ENCODE assay signal across 11 cellular contexts in the genomic region with DNA sequence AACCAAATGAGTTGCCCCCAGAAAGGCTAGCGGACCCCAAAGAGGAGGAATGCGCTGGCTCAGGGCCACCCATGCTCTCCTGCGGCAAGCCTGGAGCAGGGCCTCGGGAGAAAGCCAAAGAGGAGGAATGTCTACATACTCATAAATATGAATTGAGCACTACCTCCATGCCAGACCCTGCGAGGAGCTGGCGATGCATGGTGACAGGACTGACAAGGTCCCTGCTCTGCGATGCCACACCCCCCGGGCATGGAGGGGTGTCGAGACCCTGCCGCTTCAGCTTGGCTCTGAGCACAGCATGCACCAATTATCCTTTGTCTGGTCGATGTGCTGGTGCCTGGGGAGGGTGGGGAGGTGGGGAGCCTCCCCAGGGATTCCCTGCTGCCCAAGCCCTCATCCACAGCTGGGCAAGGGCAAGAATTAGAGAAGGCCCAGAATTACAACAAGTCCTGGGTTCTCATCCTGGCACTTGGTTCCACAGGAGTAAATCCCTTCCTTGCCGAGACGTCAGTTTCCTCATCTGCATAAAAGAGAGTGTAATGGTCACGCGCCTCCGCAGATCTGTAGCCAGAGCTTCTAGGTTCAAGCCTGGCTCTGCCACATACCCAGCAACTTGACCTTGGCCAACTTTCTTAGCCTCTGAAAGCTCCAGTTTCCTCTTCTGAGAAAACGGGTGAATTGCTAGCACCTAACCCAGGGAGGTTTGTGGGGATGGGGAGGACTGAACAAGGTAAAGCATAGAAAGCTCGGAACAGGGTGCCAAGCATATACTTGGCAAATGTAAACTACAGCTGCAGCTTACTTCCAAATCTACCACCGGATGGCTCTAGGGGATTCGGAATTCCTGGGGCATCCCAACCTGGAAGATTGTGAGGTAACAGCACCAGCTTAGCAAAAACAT.
DNase-seq lines count a peak whose midpoint lies in the region; ATAC-seq, FAIRE-seq and TF ChIP-seq lines count a peak whose summit lies in the region.
"Had no signal": no experiment of that assay in that cellular context is flagged by ENCODE, and none has a peak within 500 bp of the region (broad histone marks: within the 10 kb centered on the region; RNA-seq: fewer than 3 reads in every experiment).

No MANE protein-coding gene starts in this region.

- peaks cover 2% of the 10 kb centered on the region for H3K27me3 Mint-ChIP-seq in activated T-cell treated with anti-CD3 and anti-CD28 coated beads, Interleukin-2, amount 50 U/mL, for 24 hours

- peaks cover 0 to 3% (median 0%) of the 10 kb centered on the region in 45 donors for H3K27me3 ChIP-seq in dorsolateral prefrontal cortex

- no peak for DNase-seq in dorsolateral prefrontal cortex
- DNase-seq in omental fat pad (ENCODE audit: low spot score), result no peak
- DNase-seq in activated T-cell treated with anti-CD3 and anti-CD28 coated beads, Interleukin-2, amount 50 U/mL, for 24 hours, result no peak
- DNase-seq in kidney, result no peak
- DNase-seq in medulla oblongata (ENCODE audit: extremely low spot score), result no peak
- no peak for DNase-seq in iPS-NIHi11 (ENCODE audit: low spot score)
- DNase-seq: activated CD4-positive, CD25-positive, alpha-beta regulatory T cell treated with anti-CD3 and anti-CD28 coated beads, Interleukin-2, amount 50 U/mL, for 72 hours; stimulated activated naive CD4-positive, alpha-beta T cell treated with Interleukin-2 at 50 U/mL for 16 hours had no signal

- H3K27ac Mint-ChIP-seq in activated T-cell treated with anti-CD3 and anti-CD28 coated beads, Interleukin-2, amount 50 U/mL, for 24 hours, result no peak overlapping the region
- H3K27ac Mint-ChIP-seq: activated naive CD4-positive, alpha-beta T cell treated with anti-CD3 and anti-CD28 coated beads, Interleukin-2, amount 50 U/mL, for 24 hours had no signal

- H3K36me3 ChIP-seq in kidney (ENCODE audit: control insufficient read depth in 1 of 2, insufficient read depth in 2 of 2, low read length in 2 of 2), result no peaks in the 10 kb centered on the region

- H3K36me3 Mint-ChIP-seq in activated T-cell treated with anti-CD3 and anti-CD28 coated beads, Interleukin-2, amount 50 U/mL, for 24 hours (ENCODE audit: low read depth), result no peaks in the 10 kb centered on the region
- H3K36me3 Mint-ChIP-seq: activated naive CD4-positive, alpha-beta T cell treated with anti-CD3 and anti-CD28 coated beads, Interleukin-2, amount 50 U/mL, for 24 hours had no signal

- H3K9me3 ChIP-seq in kidney (ENCODE audit: control insufficient read depth in 1 of 2, low read length in 2 of 2), result no peaks in the 10 kb centered on the region

- intact Hi-C loops in dorsolateral prefrontal cortex (cut with DNase I), result loop anchor here (2.0 kb wide), 2 partner anchors 468 to 1432 kb away; no protein-coding TSS in a partner anchor
- intact Hi-C loops in kidney (cut with DNase I), result no loop called here

- no peak overlapping the region for H3K9ac ChIP-seq in kidney (ENCODE audit: low read length in 2 of 2)

- no peaks in the 10 kb centered on the region for H3K4me1 ChIP-seq in kidney (ENCODE audit: control insufficient read depth in 1 of 2, insufficient read depth in 1 of 2, low read depth in 1 of 2, low read length in 2 of 2)

- FAIRE-seq in kidney (lab: Jason Lieb, UNC), result no peak

- ATAC-seq in GM18907 (IDR thresholded peaks at IDR 0.05; ENCODE audit: unreplicated experiment) (peak; percentile 8), HG03342 (IDR thresholded peaks at IDR 0.05; ENCODE audit: unreplicated experiment) (peak; percentile 7), omental fat pad (ENCODE audit: low FRiP score) (peak; percentile 12)

- H3K4me1 Mint-ChIP-seq in activated T-cell treated with anti-CD3 and anti-CD28 coated beads, Interleukin-2, amount 50 U/mL, for 24 hours (ENCODE audit: low read depth), result peaks cover 10% of the 10 kb centered on the region

- H3K27ac ChIP-seq in dorsolateral prefrontal cortex, result peak overlapping the region in 1 of 59 donors; percentile 18
- no peak overlapping the region for H3K27ac ChIP-seq in kidney (ENCODE audit: low read depth in 2 of 2, low read length in 2 of 2)

- H3K4me3 ChIP-seq in dorsolateral prefrontal cortex (peak overlapping the region in 52 of 59 donors; percentile 9 to 61 (median 44)), kidney (ENCODE audit: low read length in 2 of 2) (peak overlapping the region in 1 of 2 donors; percentile 21)

- TF ChIP-seq CTCF in dorsolateral prefrontal cortex (IDR thresholded peaks at IDR 0.05 in 54 of 56, conservative IDR thresholded peaks at IDR 0.05 in 2 of 56; ENCODE audit: low read depth in 1 of 56, partially characterized antibody in 56 of 56), result no peak
- TF ChIP-seq CTCF in omental fat pad (IDR thresholded peaks at IDR 0.05), result no peak
- no peak for TF ChIP-seq CTCF in kidney (IDR thresholded peaks at IDR 0.05; ENCODE audit: borderline replicate concordance, extremely low read depth, insufficient read depth)

- H3K9me3 Mint-ChIP-seq in activated T-cell treated with anti-CD3 and anti-CD28 coated beads, Interleukin-2, amount 50 U/mL, for 24 hours, result no peaks in the 10 kb centered on the region
- H3K9me3 Mint-ChIP-seq: activated naive CD4-positive, alpha-beta T cell treated with anti-CD3 and anti-CD28 coated beads, Interleukin-2, amount 50 U/mL, for 24 hours had no signal

- no peak overlapping the region for H3K4me3 Mint-ChIP-seq in activated T-cell treated with anti-CD3 and anti-CD28 coated beads, Interleukin-2, amount 50 U/mL, for 24 hours
- H3K4me3 Mint-ChIP-seq: activated naive CD4-positive, alpha-beta T cell treated with anti-CD3 and anti-CD28 coated beads, Interleukin-2, amount 50 U/mL, for 24 hours had no signal
